ENCODE assay signal across 19 cellular contexts in genomic region chr7:17109017-17109416, GRCh38.
DNase-seq lines count a peak whose midpoint lies in the region; TF ChIP-seq lines count a peak whose summit lies in the region.
"Had no signal": no experiment of that assay in that cellular context is flagged by ENCODE, and none has a peak within 500 bp of the region (broad histone marks: within the 10 kb centered on the region; RNA-seq: fewer than 3 reads in every experiment).

No MANE protein-coding gene starts in this region.

- POLR2A ChIA-PET in A673 (lab: Charles Lee; ENCODE audit: low non-redundant PET): no interaction called here

- no peak for TF ChIP-seq EP300 in suprapubic skin (IDR thresholded peaks at IDR 0.05)

- no peak overlapping the region for H3K4me3 ChIP-seq in AG10803 (ENCODE audit: low read length)
- H3K4me3 ChIP-seq in fibroblast of the aortic adventitia (ENCODE audit: low read depth, low read length): no peak overlapping the region
- no peak overlapping the region for H3K4me3 ChIP-seq in suprapubic skin
- no peak overlapping the region for H3K4me3 ChIP-seq in A673 (ENCODE audit: low read depth, low read length, poor library complexity, severe bottlenecking)
- H3K4me3 ChIP-seq: heart right ventricle, stomach had no signal

- intact Hi-C loops in A673 (cut with micrococcal nuclease; ENCODE audit: unreplicated experiment): no loop called here

- CTCF ChIA-PET in A673 (lab: Charles Lee): no interaction called here

- H3K36me3 ChIP-seq in suprapubic skin (no peaks in the 10 kb centered on the region), A673 (ENCODE audit: insufficient read depth, low read length, poor library complexity, severe bottlenecking) (no peaks in the 10 kb centered on the region)
- H3K36me3 ChIP-seq: heart right ventricle, stomach had no signal

- H3K27me3 ChIP-seq in suprapubic skin (no peaks in the 10 kb centered on the region), A673 (replicated peaks; ENCODE audit: insufficient read depth, low read depth, low read length, poor library complexity) (no peaks in the 10 kb centered on the region)
- H3K27me3 ChIP-seq: heart right ventricle, stomach had no signal

- WGBS in suprapubic skin: 45% methylated on average over 2 of the region's 2 CpGs

- H3K9me3 ChIP-seq in suprapubic skin (no peaks in the 10 kb centered on the region), A673 (ENCODE audit: low read depth, low read length, poor library complexity, severe bottlenecking) (no peaks in the 10 kb centered on the region)
- H3K9me3 ChIP-seq: heart right ventricle, stomach had no signal

- H3K4me1 ChIP-seq in suprapubic skin (peaks cover 5% of the 10 kb centered on the region), A673 (ENCODE audit: insufficient read depth, low read length, poor library complexity, severe bottlenecking) (no peaks in the 10 kb centered on the region)
- H3K4me1 ChIP-seq: heart right ventricle, stomach had no signal

- no peak overlapping the region for H3K27ac ChIP-seq in suprapubic skin
- no peak overlapping the region for H3K27ac ChIP-seq in A673 (ENCODE audit: low read depth, low read length, poor library complexity, severe bottlenecking)
- H3K27ac ChIP-seq: heart right ventricle, stomach had no signal

- TF ChIP-seq POLR2A in suprapubic skin (IDR thresholded peaks at IDR 0.05): no peak

- no TSS peak for BruUV-seq in A673 (replicated peaks; lab: Mats Ljungman, UMichigan)

- TF ChIP-seq CTCF in AG10803 (conservative IDR thresholded peaks at IDR 0.05; ENCODE audit: low read length) (no peak), fibroblast of the aortic adventitia (IDR thresholded peaks at IDR 0.05; ENCODE audit: insufficient read depth, low read length) (no peak), suprapubic skin (IDR thresholded peaks at IDR 0.05) (no peak), A673 (conservative IDR thresholded peaks at IDR 0.05; ENCODE audit: low read depth, low read length) (no peak)

- DNase-seq in AG10803 (ENCODE audit: low read depth) (peak; percentile 61), HT1080 (ENCODE audit: low read depth) (peak; percentile 3), astrocyte of the hippocampus (ENCODE audit: low read depth, low spot score) (peak; percentile 63), fibroblast of the aortic adventitia (ENCODE audit: low read depth) (peak; percentile 81), NCI-H510A treated with DMSO at 0.1 percent for 48 hours (lab: John Stamatoyannopoulos, UW) (no peak), NOMO-1 treated with dmso at 0.1 percent for 144 hours (lab: John Stamatoyannopoulos, UW; ENCODE audit: unreplicated experiment) (no peak), suprapubic skin (ENCODE audit: low spot score in 2 of 2) (no peak), A673 (ENCODE audit: low spot score) (no peak)
- DNase-seq: activated CD4-positive, alpha-beta memory T cell treated with anti-CD3 and anti-CD28 coated beads, Interleukin-2, amount 10 ng/mL, durations not matched to agents 7 days and 5 days; activated T-cell treated with anti-CD3 and anti-CD28 coated beads, Interleukin-2, amount 50 U/mL, for 48 hours; Calu3; caudate nucleus; endodermal cell; heart right ventricle; midbrain; NCI-H1092; retina; stomach; T-helper 1 cell had no signal

Comparison
In these comparisons a context has a peak if more than half of its experiments do, and no peak if none do; other contexts are left out.
1. DNase-seq: peak in AG10803 (single experiment), HT1080 (single experiment), astrocyte of the hippocampus (single experiment) and fibroblast of the aortic adventitia (single experiment); none in NCI-H510A treated with DMSO at 0.1 percent for 48 hours (single experiment), NOMO-1 treated with dmso at 0.1 percent for 144 hours (single experiment), suprapubic skin (0 of 2) and A673 (single experiment).